ENCODE assay signal across 1 cellular context in genomic region chr1:212737559-212737958, GRCh38.
TF ChIP-seq lines count a peak whose summit lies in the region.

No MANE protein-coding gene starts in this region.

TF ChIP-seq in HEK293, 187 proteins besides CTCF, POLR2A, EP300 and RAD21 (continued from another document):
- TF ChIP-seq ZNF16 (tag by site-specific recombination; IDR thresholded peaks at IDR 0.05; ENCODE audit: low read depth) (no peak), ZNF366 (tag by site-specific recombination; conservative IDR thresholded peaks at IDR 0.05) (no peak), PRDM2 (tag by site-specific recombination; IDR thresholded peaks at IDR 0.05; ENCODE audit: borderline replicate concordance) (no peak), ZNF571 (tag by site-specific recombination; IDR thresholded peaks at IDR 0.05) (no peak)
TF ChIP-seq in HEK293: peak in this region for 5.
